In the genomic region with DNA sequence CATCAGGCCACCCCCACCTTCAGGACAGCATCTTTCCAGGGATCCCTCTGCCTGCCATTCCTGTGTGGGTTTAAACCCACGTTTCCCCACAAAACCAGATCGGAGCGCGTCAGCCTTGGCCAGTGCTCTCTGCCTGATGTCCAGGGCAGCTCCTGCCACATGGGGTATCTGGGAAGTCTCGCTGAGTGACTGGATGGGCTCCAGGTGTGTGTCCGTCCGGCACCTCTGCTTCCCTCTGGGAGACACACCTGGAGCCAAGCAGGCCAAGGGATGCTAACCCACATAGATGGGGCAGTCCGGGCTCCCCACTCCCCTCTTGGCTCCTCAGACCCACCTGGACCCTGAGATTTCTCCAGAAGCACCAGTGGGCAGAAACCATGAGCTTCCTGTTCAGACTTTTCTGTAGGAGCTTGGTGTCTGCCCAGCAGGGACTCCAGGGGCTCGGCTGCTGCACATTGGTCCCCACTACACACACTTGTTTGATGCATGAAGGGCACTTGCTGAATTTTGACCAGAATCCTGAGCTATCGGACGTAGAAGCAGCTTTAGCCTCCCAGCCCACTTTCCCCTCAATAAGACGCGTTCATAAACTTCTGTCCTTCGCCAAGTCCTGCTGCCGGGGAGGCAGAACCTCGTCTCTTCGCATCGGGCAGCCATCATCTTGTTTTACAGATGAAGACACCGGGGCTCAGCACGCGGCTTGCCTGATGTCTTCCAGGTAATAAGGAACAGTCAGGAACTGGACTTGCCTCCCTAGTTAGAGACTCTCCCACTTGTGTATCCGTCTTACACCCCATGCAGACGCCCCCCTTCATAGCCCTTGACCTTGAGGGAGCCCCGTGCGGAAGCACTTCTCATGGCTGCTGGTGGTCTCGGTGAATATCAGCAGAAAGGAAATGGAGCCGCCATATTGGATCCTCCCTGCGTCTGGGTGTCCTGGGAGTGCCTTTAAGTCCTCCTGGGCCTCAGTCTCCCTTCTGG, we compare ENCODE assay signal across 3 cellular contexts.
TF ChIP-seq lines count a peak whose summit lies in the region.

No MANE protein-coding gene starts in this region.

TF ChIP-seq in SK-N-SH, 30 proteins besides CTCF, POLR2A, EP300 and RAD21:
- no peak for TF ChIP-seq RFX5 (IDR thresholded peaks at IDR 0.05; ENCODE audit: low read length)
- TF ChIP-seq MAX (IDR thresholded peaks at IDR 0.05; ENCODE audit: low read depth): no peak
- no peak for TF ChIP-seq FOSL2 (IDR thresholded peaks at IDR 0.05; ENCODE audit: borderline replicate concordance, low read depth)
- TF ChIP-seq PBX3 (IDR thresholded peaks at IDR 0.05): no peak
- no peak for TF ChIP-seq IRF3 (IDR thresholded peaks at IDR 0.05; ENCODE audit: low read depth, low read length)
- TF ChIP-seq POLR2AphosphoS5 (IDR thresholded peaks at IDR 0.05; ENCODE audit: low read depth, low read length): no peak
- TF ChIP-seq TEAD4 (IDR thresholded peaks at IDR 0.05; ENCODE audit: borderline replicate concordance, insufficient read depth): no peak
- TF ChIP-seq NFIC (IDR thresholded peaks at IDR 0.05; ENCODE audit: borderline replicate concordance): no peak
- TF ChIP-seq MXI1 (IDR thresholded peaks at IDR 0.05; ENCODE audit: low read depth, low read length): no peak
- no peak for TF ChIP-seq JUND (IDR thresholded peaks at IDR 0.05)
- no peak for TF ChIP-seq YY1 (IDR thresholded peaks at IDR 0.05; ENCODE audit: low read depth)
- no peak for TF ChIP-seq CHD2 (IDR thresholded peaks at IDR 0.05; ENCODE audit: low read length, partially characterized antibody)
- no peak for TF ChIP-seq RCOR1 (IDR thresholded peaks at IDR 0.05; ENCODE audit: low read length)
- TF ChIP-seq FOXJ3 (CRISPR knock-in tag; IDR thresholded peaks at IDR 0.05): no peak
- TF ChIP-seq, protein P1, sequence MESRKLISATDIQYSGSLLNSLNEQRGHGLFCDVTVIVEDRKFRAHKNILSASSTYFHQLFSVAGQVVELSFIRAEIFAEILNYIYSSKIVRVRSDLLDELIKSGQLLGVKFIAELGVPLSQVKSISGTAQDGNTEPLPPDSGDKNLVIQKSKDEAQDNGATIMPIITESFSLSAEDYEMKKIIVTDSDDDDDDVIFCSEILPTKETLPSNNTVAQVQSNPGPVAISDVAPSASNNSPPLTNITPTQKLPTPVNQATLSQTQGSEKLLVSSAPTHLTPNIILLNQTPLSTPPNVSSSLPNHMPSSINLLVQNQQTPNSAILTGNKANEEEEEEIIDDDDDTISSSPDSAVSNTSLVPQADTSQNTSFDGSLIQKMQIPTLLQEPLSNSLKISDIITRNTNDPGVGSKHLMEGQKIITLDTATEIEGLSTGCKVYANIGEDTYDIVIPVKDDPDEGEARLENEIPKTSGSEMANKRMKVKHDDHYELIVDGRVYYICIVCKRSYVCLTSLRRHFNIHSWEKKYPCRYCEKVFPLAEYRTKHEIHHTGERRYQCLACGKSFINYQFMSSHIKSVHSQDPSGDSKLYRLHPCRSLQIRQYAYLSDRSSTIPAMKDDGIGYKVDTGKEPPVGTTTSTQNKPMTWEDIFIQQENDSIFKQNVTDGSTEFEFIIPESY (IDR thresholded peaks at IDR 0.05; ENCODE audit: borderline replicate concordance, low read depth): no peak

TF ChIP-seq in SK-N-SH treated with all-trans-retinoic acid at 6 μM for 48 hours, 23 proteins besides CTCF, POLR2A, EP300 and RAD21:
- TF ChIP-seq OSR1 (CRISPR knock-in tag; IDR thresholded peaks at IDR 0.05): no peak
- TF ChIP-seq CSRNP3 (CRISPR knock-in tag; IDR thresholded peaks at IDR 0.05): no peak
- TF ChIP-seq ESRRG (CRISPR knock-in tag; IDR thresholded peaks at IDR 0.05): no peak
- no peak for TF ChIP-seq PPARA (CRISPR knock-in tag; IDR thresholded peaks at IDR 0.05; ENCODE audit: borderline replicate concordance)
- no peak for TF ChIP-seq ZNF565 (CRISPR knock-in tag; conservative IDR thresholded peaks at IDR 0.05; ENCODE audit: low read depth)
- TF ChIP-seq, protein P2, sequence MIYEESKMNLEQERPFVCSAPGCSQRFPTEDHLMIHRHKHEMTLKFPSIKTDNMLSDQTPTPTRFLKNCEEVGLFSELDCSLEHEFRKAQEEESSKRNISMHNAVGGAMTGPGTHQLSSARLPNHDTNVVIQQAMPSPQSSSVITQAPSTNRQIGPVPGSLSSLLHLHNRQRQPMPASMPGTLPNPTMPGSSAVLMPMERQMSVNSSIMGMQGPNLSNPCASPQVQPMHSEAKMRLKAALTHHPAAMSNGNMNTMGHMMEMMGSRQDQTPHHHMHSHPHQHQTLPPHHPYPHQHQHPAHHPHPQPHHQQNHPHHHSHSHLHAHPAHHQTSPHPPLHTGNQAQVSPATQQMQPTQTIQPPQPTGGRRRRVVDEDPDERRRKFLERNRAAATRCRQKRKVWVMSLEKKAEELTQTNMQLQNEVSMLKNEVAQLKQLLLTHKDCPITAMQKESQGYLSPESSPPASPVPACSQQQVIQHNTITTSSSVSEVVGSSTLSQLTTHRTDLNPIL (CRISPR knock-in tag; IDR thresholded peaks at IDR 0.05; ENCODE audit: low read depth): no peak
- TF ChIP-seq ARNTL (CRISPR knock-in tag; IDR thresholded peaks at IDR 0.05; ENCODE audit: borderline replicate concordance, low read depth): no peak
- TF ChIP-seq ZC3H10 (CRISPR knock-in tag; IDR thresholded peaks at IDR 0.05): no peak
- TF ChIP-seq TOX (CRISPR knock-in tag; IDR thresholded peaks at IDR 0.05; ENCODE audit: borderline replicate concordance): no peak
- no peak for TF ChIP-seq ZNF8 (CRISPR knock-in tag; IDR thresholded peaks at IDR 0.05)
- TF ChIP-seq GLIS3 (CRISPR knock-in tag; IDR thresholded peaks at IDR 0.05): no peak
- no peak for TF ChIP-seq ISL1 (CRISPR knock-in tag; IDR thresholded peaks at IDR 0.05)
- no peak for TF ChIP-seq ZFP30 (CRISPR knock-in tag; IDR thresholded peaks at IDR 0.05)

TF ChIP-seq in IMR-90, 13 proteins besides CTCF, POLR2A, EP300 and RAD21:
- TF ChIP-seq BHLHE40 (IDR thresholded peaks at IDR 0.05; ENCODE audit: low read depth, low read length) (no peak), CHD1 (IDR thresholded peaks at IDR 0.05; ENCODE audit: low read depth, low read length) (no peak), MAFK (IDR thresholded peaks at IDR 0.05; ENCODE audit: low read depth, low read length) (no peak), FOS (IDR thresholded peaks at IDR 0.05; ENCODE audit: low read depth, low read length) (no peak)
TF ChIP-seq in IMR-90: peak in this region for 0.
